In the genomic region with DNA sequence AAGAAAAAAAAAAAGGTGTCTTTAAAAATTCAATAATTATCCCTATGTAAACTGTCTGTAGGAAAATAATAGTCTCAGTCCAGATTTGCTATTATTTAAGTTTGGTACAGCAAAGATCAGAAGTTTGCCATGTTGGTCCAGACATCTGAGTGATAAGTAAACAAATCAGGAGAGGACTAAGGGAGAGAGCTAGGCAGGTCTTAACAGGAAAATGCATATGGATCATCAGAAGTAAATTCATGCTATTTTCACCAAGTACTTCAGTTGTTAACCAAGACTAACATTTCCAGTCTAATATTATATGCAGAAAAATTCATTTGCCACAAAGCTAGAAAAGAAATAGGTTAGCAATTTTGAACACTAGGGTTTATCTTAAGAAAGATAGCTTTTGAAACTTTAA, we compare ENCODE assay signal across 24 cellular contexts.
A peak's percentile ranks its signal among the peaks of the same experiment; 100 is the strongest.
DNase-seq lines count a peak whose midpoint lies in the region; ATAC-seq and TF ChIP-seq lines count a peak whose summit lies in the region.
"Had no signal": no experiment of that assay in that cellular context is flagged by ENCODE, and none has a peak within 500 bp of the region (broad histone marks: within the 10 kb centered on the region; RNA-seq: fewer than 3 reads in every experiment).

No MANE protein-coding gene starts in this region.

- dilution Hi-C loops in mammary epithelial cell (cut with HindIII; ENCODE audit: low sequenced_read_pairs) = no loop called here

- H3K36me3 ChIP-seq in mammary epithelial cell (ENCODE audit: insufficient read depth, low read length) (no peaks in the 10 kb centered on the region), RWPE2 (ENCODE audit: low read depth) (0 out of 2 replicates have a peak, but pooled peaks cover 7% of the 10 kb centered on the region)
- H3K36me3 ChIP-seq: left lung, tibial nerve had no signal

- POLR2A ChIA-PET in MCF 10A (lab: Yijun Ruan, JAX) = interaction anchor here (0.6 to 1.4 kb wide), 5 partner anchors 14 to 530 kb away, joined by 3 to 5 read pairs (median 3); no protein-coding TSS in a partner anchor

- TF ChIP-seq CTCF in mammary epithelial cell (conservative IDR thresholded peaks at IDR 0.05 in 1 of 2, IDR thresholded peaks at IDR 0.05 in 1 of 2; ENCODE audit: extremely low read depth in 1 of 2, insufficient read depth in 1 of 2, low read depth in 1 of 2, low read length in 2 of 2) = no peak
- no peak for TF ChIP-seq CTCF in MCF 10A (IDR thresholded peaks at IDR 0.05; ENCODE audit: unreplicated experiment)
- no peak for TF ChIP-seq CTCF in RWPE2 (IDR thresholded peaks at IDR 0.05; ENCODE audit: poor library complexity, severe bottlenecking)
- TF ChIP-seq CTCF in epithelial cell of esophagus (IDR thresholded peaks at IDR 0.05; ENCODE audit: insufficient read depth, low read depth, low read length, missing control alignments) = no peak

- H3K4me1 ChIP-seq in mammary epithelial cell (ENCODE audit: insufficient read depth, low read length) (peaks cover 36% of the 10 kb centered on the region), RWPE2 (ENCODE audit: insufficient read depth, poor library complexity, severe bottlenecking) (peaks cover 48% of the 10 kb centered on the region)

- H2AFZ ChIP-seq in mammary epithelial cell (ENCODE audit: low read depth, low read length) = no peak overlapping the region

- H3K4me3 ChIP-seq in mammary epithelial cell (replicated peaks in 1 of 3; ENCODE audit: insufficient read depth in 1 of 3, low read depth in 2 of 3, low read length in 3 of 3) = no peak overlapping the region
- H3K4me3 ChIP-seq in RWPE2 (ENCODE audit: severe bottlenecking) = no peak overlapping the region
- no peak overlapping the region for H3K4me3 ChIP-seq in epithelial cell of esophagus (ENCODE audit: low read length)
- H3K4me3 ChIP-seq: A549, GM12878, K562, left lung, tibial nerve had no signal

- DNase-seq in mammary epithelial cell (peak; percentile 46), MCF 10A (ENCODE audit: unreplicated experiment) (no peak), RWPE2 (ENCODE audit: low spot score) (no peak), epithelial cell of esophagus (ENCODE audit: low read depth) (peak; percentile 82), pons (ENCODE audit: low spot score) (no peak)
- DNase-seq in stimulated activated naive CD4-positive, alpha-beta T cell (lab: John Stamatoyannopoulos, UW) = no peak
- DNase-seq: activated CD4-positive, alpha-beta memory T cell treated with anti-CD3 and anti-CD28 coated beads, Interleukin-2, amount 10 ng/mL, durations not matched to agents 7 days and 5 days; activated effector memory CD4-positive, alpha-beta T cell treated with Interleukin-2 at 50 U/mL for 16 hours; activated naive CD8-positive, alpha-beta T cell treated with anti-CD3 and anti-CD28 coated beads, Interleukin-2, amount 10 ng/mL, durations not matched to agents 7 days and 5 days; Calu3; central memory CD4-positive, alpha-beta T cell; left lung; naive B cell; NCI-H1417 treated with DMSO at 0.1 percent for 48 hours; occipital lobe had no signal

- no peaks in the 10 kb centered on the region for H3K27me3 ChIP-seq in mammary epithelial cell (ENCODE audit: insufficient read depth, low read length)
- H3K27me3 ChIP-seq in RWPE2 (ENCODE audit: insufficient read depth, poor library complexity, severe bottlenecking) = no peaks in the 10 kb centered on the region
- H3K27me3 ChIP-seq: left lung, tibial nerve had no signal

- H3K27me3 Mint-ChIP-seq in MCF 10A (ENCODE audit: insufficient read depth, unreplicated experiment) = no peaks in the 10 kb centered on the region
- H3K27me3 Mint-ChIP-seq in stimulated activated memory B cell treated with anti-CD40 and anti-IgM and Interleukin-4, amounts not matched to agents 10 μg/mL and 1 μg/mL and 100 μg/mL, for 72 hours = no peaks in the 10 kb centered on the region
- H3K27me3 Mint-ChIP-seq: activated CD4-positive, alpha-beta memory T cell treated with anti-CD3 and anti-CD28 coated beads, Interleukin-2, amount 10 ng/mL, durations not matched to agents 7 days and 5 days; activated naive CD8-positive, alpha-beta T cell treated with anti-CD3 and anti-CD28 coated beads, Interleukin-2, amount 10 ng/mL, durations not matched to agents 7 days and 5 days; dendritic cell treated with granulocyte-macrophage colony-stimulating factor and Interleukin-4, amounts not matched to agents 40 ng/mL and 50 ng/mL, for 4 days; naive B cell had no signal

- in situ Hi-C loops in mammary epithelial cell (cut with MboI; ENCODE audit: low sequenced_read_pairs in 2 of 2) = no loop called here

- H3K9me3 Mint-ChIP-seq in MCF 10A (ENCODE audit: unreplicated experiment) = no peaks in the 10 kb centered on the region
- H3K9me3 Mint-ChIP-seq in stimulated activated memory B cell treated with anti-CD40 and anti-IgM and Interleukin-4, amounts not matched to agents 10 μg/mL and 1 μg/mL and 100 μg/mL, for 72 hours = no peaks in the 10 kb centered on the region
- H3K9me3 Mint-ChIP-seq: activated CD4-positive, alpha-beta memory T cell treated with anti-CD3 and anti-CD28 coated beads, Interleukin-2, amount 10 ng/mL, durations not matched to agents 7 days and 5 days; activated naive CD8-positive, alpha-beta T cell treated with anti-CD3 and anti-CD28 coated beads, Interleukin-2, amount 10 ng/mL, durations not matched to agents 7 days and 5 days; dendritic cell treated with granulocyte-macrophage colony-stimulating factor and Interleukin-4, amounts not matched to agents 40 ng/mL and 50 ng/mL, for 4 days; naive B cell had no signal

- no peak overlapping the region for H3K4me3 Mint-ChIP-seq in MCF 10A (ENCODE audit: unreplicated experiment)
- no peak overlapping the region for H3K4me3 Mint-ChIP-seq in stimulated activated memory B cell treated with anti-CD40 and anti-IgM and Interleukin-4, amounts not matched to agents 10 μg/mL and 1 μg/mL and 100 μg/mL, for 72 hours
- H3K4me3 Mint-ChIP-seq: activated CD4-positive, alpha-beta memory T cell treated with anti-CD3 and anti-CD28 coated beads, Interleukin-2, amount 10 ng/mL, durations not matched to agents 7 days and 5 days; dendritic cell treated with granulocyte-macrophage colony-stimulating factor and Interleukin-4, amounts not matched to agents 40 ng/mL and 50 ng/mL, for 4 days had no signal

- CTCF ChIA-PET in mammary epithelial cell (lab: Charles Lee; ENCODE audit: low non-redundant PET) (no interaction called here), MCF 10A (lab: Yijun Ruan, JAX) (interaction anchor here (0.7 to 0.9 kb wide), 3 partner anchors 18 to 181 kb away, joined by 3 to 4 read pairs (median 3); no protein-coding TSS in a partner anchor)

- no peak overlapping the region for H3K27ac ChIP-seq in mammary epithelial cell (ENCODE audit: insufficient read depth, low read depth, low read length)
- peak overlapping the region; percentile 65 for H3K27ac ChIP-seq in RWPE2 (ENCODE audit: poor library complexity, severe bottlenecking)
- H3K27ac ChIP-seq: A549, C4-2B, left lung had no signal

- H4K20me1 ChIP-seq in mammary epithelial cell (ENCODE audit: insufficient read depth, low read length) = no peaks in the 10 kb centered on the region

- no peak overlapping the region for H3K9ac ChIP-seq in mammary epithelial cell (ENCODE audit: insufficient read depth, low read length)

- H3K9me3 ChIP-seq in mammary epithelial cell (replicated peaks; ENCODE audit: insufficient read depth, low read length) = no peaks in the 10 kb centered on the region
- no peaks in the 10 kb centered on the region for H3K9me3 ChIP-seq in RWPE2 (ENCODE audit: severe bottlenecking)
- H3K9me3 ChIP-seq: A549, left lung, tibial nerve had no signal

- intact Hi-C loops in mammary epithelial cell (cut with micrococcal nuclease) = no loop called here
- intact Hi-C loops in MCF 10A (cut with micrococcal nuclease) = no loop called here

- BruUV-seq in mammary epithelial cell (replicated peaks; lab: Mats Ljungman, UMichigan) (no TSS peak), MCF 10A (replicated peaks; lab: Mats Ljungman, UMichigan) (no TSS peak)

- H3K27ac Mint-ChIP-seq in MCF 10A (ENCODE audit: low read depth, unreplicated experiment) = no peak overlapping the region
- H3K27ac Mint-ChIP-seq in stimulated activated memory B cell treated with anti-CD40 and anti-IgM and Interleukin-4, amounts not matched to agents 10 μg/mL and 1 μg/mL and 100 μg/mL, for 72 hours = peak overlapping the region; percentile 90
- H3K27ac Mint-ChIP-seq: activated CD4-positive, alpha-beta memory T cell treated with anti-CD3 and anti-CD28 coated beads, Interleukin-2, amount 10 ng/mL, durations not matched to agents 7 days and 5 days; activated naive CD8-positive, alpha-beta T cell treated with anti-CD3 and anti-CD28 coated beads, Interleukin-2, amount 10 ng/mL, durations not matched to agents 7 days and 5 days; dendritic cell treated with granulocyte-macrophage colony-stimulating factor and Interleukin-4, amounts not matched to agents 40 ng/mL and 50 ng/mL, for 4 days had no signal

- H3K79me2 ChIP-seq in mammary epithelial cell (ENCODE audit: insufficient read depth, low read length) = no peaks in the 10 kb centered on the region

- ATAC-seq in RWPE2 (ENCODE audit: low read depth) (peak; percentile 62), GM18861 (IDR thresholded peaks at IDR 0.05; ENCODE audit: unreplicated experiment) (no peak)
- no peak for ATAC-seq in stimulated activated memory B cell treated with anti-CD40 and anti-IgM and Interleukin-4, amounts not matched to agents 10 μg/mL and 1 μg/mL and 100 μg/mL, for 72 hours
- ATAC-seq: A549, GM12878, HCT116, K562, left lung had no signal

- peaks cover 22% of the 10 kb centered on the region for H3K4me1 Mint-ChIP-seq in MCF 10A (ENCODE audit: insufficient read depth, unreplicated experiment)
- peaks cover 61% of the 10 kb centered on the region for H3K4me1 Mint-ChIP-seq in stimulated activated memory B cell treated with anti-CD40 and anti-IgM and Interleukin-4, amounts not matched to agents 10 μg/mL and 1 μg/mL and 100 μg/mL, for 72 hours

- no peak overlapping the region for H3K4me2 ChIP-seq in mammary epithelial cell (ENCODE audit: insufficient read depth, low read depth, low read length)
- H3K4me2 ChIP-seq: A549 had no signal

- H3K36me3 Mint-ChIP-seq in MCF 10A (ENCODE audit: insufficient read depth, unreplicated experiment) = no peaks in the 10 kb centered on the region
- no peaks in the 10 kb centered on the region for H3K36me3 Mint-ChIP-seq in stimulated activated memory B cell treated with anti-CD40 and anti-IgM and Interleukin-4, amounts not matched to agents 10 μg/mL and 1 μg/mL and 100 μg/mL, for 72 hours
- H3K36me3 Mint-ChIP-seq: naive B cell had no signal

Comparison
In these comparisons a context has a peak if more than half of its experiments do, and no peak if none do; other contexts are left out.
1. DNase-seq: peak in mammary epithelial cell (single experiment) and epithelial cell of esophagus (single experiment); none in MCF 10A (single experiment), RWPE2 (single experiment), stimulated activated naive CD4-positive, alpha-beta T cell (0 of 6) and pons (single experiment).